21 cellular contexts compared by ENCODE assay signal in genomic region chr2:44510246-44510645, GRCh38.
"Had no signal": no experiment of that assay in that cellular context is flagged by ENCODE, and none has a peak within 500 bp of the region (broad histone marks: within the 10 kb centered on the region; RNA-seq: fewer than 3 reads in every experiment).

No MANE protein-coding gene starts in this region.

- H3K27me3 ChIP-seq: neural progenitor cell, spleen had no signal

- DNase-seq: activated CD4-positive, alpha-beta memory T cell treated with anti-CD3 and anti-CD28 coated beads, Interleukin-2, amount 10 ng/mL, durations not matched to agents 7 days and 5 days; activated CD4-positive, alpha-beta T cell treated with anti-CD3 and anti-CD28 coated beads, Interleukin-2, amount 10 ng/mL, durations not matched to agents 24 days and 14 days; activated effector memory CD4-positive, alpha-beta T cell treated with Interleukin-2 at 50 U/mL for 16 hours; activated naive CD4-positive, alpha-beta T cell treated with anti-CD3 and anti-CD28 coated beads for 36 hours; activated naive CD8-positive, alpha-beta T cell treated with anti-CD3 and anti-CD28 coated beads, Interleukin-2, amount 10 ng/mL, durations not matched to agents 7 days and 5 days; activated T-cell treated with anti-CD3 and anti-CD28 coated beads, Interleukin-2, amount 50 U/mL, for 72 hours; amniotic stem cell; cerebellar nuclear complex; foreskin fibroblast; left ventricle myocardium inferior; naive thymus-derived CD8-positive, alpha-beta T cell; spleen; stimulated activated CD4-positive, alpha-beta T cell treated with anti-CD3 and anti-CD28 coated beads, Interleukin-4, amount 100 ng/mL, for 1 hour; stimulated activated naive CD4-positive, alpha-beta T cell had no signal

- H3K27me3 Mint-ChIP-seq: activated CD4-positive, alpha-beta memory T cell treated with anti-CD3 and anti-CD28 coated beads, Interleukin-2, amount 10 ng/mL, durations not matched to agents 7 days and 5 days; activated CD4-positive, alpha-beta T cell treated with anti-CD3 and anti-CD28 coated beads, Interleukin-2, amount 10 ng/mL, durations not matched to agents 24 days and 14 days; activated naive CD8-positive, alpha-beta T cell treated with anti-CD3 and anti-CD28 coated beads, Interleukin-2, amount 10 ng/mL, durations not matched to agents 7 days and 5 days; naive thymus-derived CD8-positive, alpha-beta T cell; type B pancreatic cell had no signal

- H3K4me3 ChIP-seq: left ventricle myocardium inferior, neural progenitor cell, spleen, thoracic aorta had no signal

- ATAC-seq: activated CD4-positive, CD25-positive, alpha-beta regulatory T cell treated with anti-CD3 and anti-CD28 coated beads, Interleukin-2, amount 50 U/mL, for 24 hours; activated T-cell treated with anti-CD3 and anti-CD28 coated beads, Interleukin-2, amount 50 U/mL, for 72 hours; naive thymus-derived CD8-positive, alpha-beta T cell had no signal

- H3K4me1 Mint-ChIP-seq: activated CD4-positive, alpha-beta memory T cell treated with anti-CD3 and anti-CD28 coated beads, Interleukin-2, amount 10 ng/mL, durations not matched to agents 7 days and 5 days; activated CD4-positive, alpha-beta T cell treated with anti-CD3 and anti-CD28 coated beads, Interleukin-2, amount 10 ng/mL, durations not matched to agents 24 days and 14 days; activated naive CD8-positive, alpha-beta T cell treated with anti-CD3 and anti-CD28 coated beads, Interleukin-2, amount 10 ng/mL, durations not matched to agents 7 days and 5 days; neural progenitor cell had no signal

- H3K36me3 Mint-ChIP-seq: neural progenitor cell, type B pancreatic cell had no signal

- H3K4me1 ChIP-seq: left ventricle myocardium inferior, spleen had no signal

- H3K27ac Mint-ChIP-seq: activated CD4-positive, alpha-beta memory T cell treated with anti-CD3 and anti-CD28 coated beads, Interleukin-2, amount 10 ng/mL, durations not matched to agents 7 days and 5 days; activated CD4-positive, alpha-beta T cell treated with anti-CD3 and anti-CD28 coated beads, Interleukin-2, amount 10 ng/mL, durations not matched to agents 24 days and 14 days; activated naive CD4-positive, alpha-beta T cell treated with anti-CD3 and anti-CD28 coated beads for 36 hours; activated naive CD8-positive, alpha-beta T cell treated with anti-CD3 and anti-CD28 coated beads, Interleukin-2, amount 10 ng/mL, durations not matched to agents 7 days and 5 days; activated T-cell treated with anti-CD3 and anti-CD28 coated beads, Interleukin-2, amount 50 U/mL, for 72 hours; mesothelial cell of epicardium; naive thymus-derived CD8-positive, alpha-beta T cell; neural progenitor cell; T-helper 2 cell treated with Interferon-gamma antibody and Interleukin-4, amounts not matched to agents 5 μg/mL and 100 μg/mL, for 36 hours; type B pancreatic cell had no signal

- H3K27ac ChIP-seq: left ventricle myocardium inferior, neural progenitor cell, spleen, thoracic aorta, VCaP had no signal

- H3K36me3 ChIP-seq: left ventricle myocardium inferior, neural progenitor cell, spleen, thoracic aorta had no signal

- H3K9me3 Mint-ChIP-seq: activated CD4-positive, alpha-beta memory T cell treated with anti-CD3 and anti-CD28 coated beads, Interleukin-2, amount 10 ng/mL, durations not matched to agents 7 days and 5 days; activated naive CD4-positive, alpha-beta T cell treated with anti-CD3 and anti-CD28 coated beads for 36 hours; activated naive CD8-positive, alpha-beta T cell treated with anti-CD3 and anti-CD28 coated beads, Interleukin-2, amount 10 ng/mL, durations not matched to agents 7 days and 5 days; mesothelial cell of epicardium; neural progenitor cell; T-helper 2 cell treated with Interferon-gamma antibody and Interleukin-4, amounts not matched to agents 5 μg/mL and 100 μg/mL, for 36 hours had no signal

- H3K4me3 Mint-ChIP-seq: activated CD4-positive, alpha-beta memory T cell treated with anti-CD3 and anti-CD28 coated beads, Interleukin-2, amount 10 ng/mL, durations not matched to agents 7 days and 5 days; activated CD4-positive, alpha-beta T cell treated with anti-CD3 and anti-CD28 coated beads, Interleukin-2, amount 10 ng/mL, durations not matched to agents 24 days and 14 days; activated naive CD4-positive, alpha-beta T cell treated with anti-CD3 and anti-CD28 coated beads for 36 hours; activated naive CD8-positive, alpha-beta T cell treated with anti-CD3 and anti-CD28 coated beads, Interleukin-2, amount 10 ng/mL, durations not matched to agents 7 days and 5 days; activated T-cell treated with anti-CD3 and anti-CD28 coated beads, Interleukin-2, amount 50 U/mL, for 72 hours; mesothelial cell of epicardium; naive thymus-derived CD8-positive, alpha-beta T cell; neural progenitor cell; T-helper 2 cell treated with Interferon-gamma antibody and Interleukin-4, amounts not matched to agents 5 μg/mL and 100 μg/mL, for 36 hours; type B pancreatic cell had no signal

- H3K9me3 ChIP-seq: left ventricle myocardium inferior, spleen, thoracic aorta had no signal
